28 cellular contexts compared by ENCODE assay signal in genomic region chr21:35406600-35406999, GRCh38.
"Had no signal": no experiment of that assay in that cellular context is flagged by ENCODE, and none has a peak within 500 bp of the region (broad histone marks: within the 10 kb centered on the region; RNA-seq: fewer than 3 reads in every experiment).

No MANE protein-coding gene starts in this region.

- H3K4me1 ChIP-seq: left ventricle myocardium inferior, pancreas, prostate gland, uterus had no signal

- H3K79me2 ChIP-seq: hepatocyte had no signal

- H3K9me3 Mint-ChIP-seq: mesothelial cell of epicardium; naive thymus-derived CD8-positive, alpha-beta T cell; nephron; neural crest cell; stimulated activated memory B cell treated with anti-CD40 and anti-IgM and Interleukin-4, amounts not matched to agents 10 μg/mL and 1 μg/mL and 100 μg/mL, for 72 hours; stimulated activated naive CD8-positive, alpha-beta T cell treated with anti-CD3 and anti-CD28 coated beads, Interleukin-15, amount 100 ng/mL, for 72 hours; type B pancreatic cell had no signal

- DNase-seq: islet precursor cell; left ventricle myocardium inferior; mesendoderm; naive thymus-derived CD8-positive, alpha-beta T cell; nucleus accumbens; pancreas; posterior cingulate gyrus; retina; right cardiac atrium; small intestine; stimulated activated CD4-positive, alpha-beta T cell treated with anti-CD3 and anti-CD28 coated beads, Interleukin-1b, Interleukin-23, amount 100 ng/mL, for 48 hours; stimulated activated CD4-positive, alpha-beta T cell treated with anti-CD3 and anti-CD28 coated beads, Interleukin-2, amount 100 ng/mL, for 48 hours; stimulated activated CD4-positive, alpha-beta T cell treated with anti-CD3 and anti-CD28 coated beads, Interleukin-4, amount 100 ng/mL, for 4 hours; stimulated activated CD8-positive, alpha-beta memory T cell treated with anti-CD3 and anti-CD28 coated beads, Interleukin-4, amount 100 ng/mL, for 48 hours; stimulated activated naive CD4-positive, alpha-beta T cell treated with Interleukin-2 at 50 U/mL for 16 hours; stimulated activated naive CD8-positive, alpha-beta T cell treated with anti-CD3 and anti-CD28 coated beads, Interleukin-15, amount 100 ng/mL, for 72 hours; substantia nigra; uterus had no signal

- H3K4me1 Mint-ChIP-seq: naive thymus-derived CD8-positive, alpha-beta T cell; nephron; stimulated activated naive CD8-positive, alpha-beta T cell treated with anti-CD3 and anti-CD28 coated beads, Interleukin-15, amount 100 ng/mL, for 72 hours had no signal

- H3K4me3 ChIP-seq: hepatocyte, left ventricle myocardium inferior, lung, pancreas, prostate gland, tibial nerve, uterus had no signal

- H2AFZ ChIP-seq: hepatocyte had no signal

- ATAC-seq: naive thymus-derived CD8-positive, alpha-beta T cell; pancreas; right cardiac atrium; sciatic nerve; stimulated activated memory B cell treated with anti-CD40 and anti-IgM and Interleukin-4, amounts not matched to agents 10 μg/mL and 1 μg/mL and 100 μg/mL, for 72 hours; stimulated activated naive CD8-positive, alpha-beta T cell treated with anti-CD3 and anti-CD28 coated beads, Interleukin-15, amount 100 ng/mL, for 72 hours had no signal

- H3K4me2 ChIP-seq: hepatocyte had no signal

- H3K36me3 ChIP-seq: left ventricle myocardium inferior, pancreas, prostate gland, tibial nerve, uterus had no signal

- H3K27ac Mint-ChIP-seq: mesothelial cell of epicardium; nephron; stimulated activated memory B cell treated with anti-CD40 and anti-IgM and Interleukin-4, amounts not matched to agents 10 μg/mL and 1 μg/mL and 100 μg/mL, for 72 hours; stimulated activated naive CD8-positive, alpha-beta T cell treated with anti-CD3 and anti-CD28 coated beads, Interleukin-15, amount 100 ng/mL, for 72 hours; type B pancreatic cell had no signal

- H3K36me3 Mint-ChIP-seq: mesothelial cell of epicardium; naive thymus-derived CD8-positive, alpha-beta T cell; stimulated activated memory B cell treated with anti-CD40 and anti-IgM and Interleukin-4, amounts not matched to agents 10 μg/mL and 1 μg/mL and 100 μg/mL, for 72 hours; type B pancreatic cell had no signal

- H3K9me3 ChIP-seq: left ventricle myocardium inferior, pancreas, prostate gland, tibial nerve, uterus had no signal

- H3K27me3 ChIP-seq: hepatocyte, pancreas, tibial nerve, uterus had no signal

- H3K27ac ChIP-seq: hepatocyte, left ventricle myocardium inferior, pancreas, prostate gland, tibial nerve, uterus had no signal

- H3K4me3 Mint-ChIP-seq: mesothelial cell of epicardium; naive thymus-derived CD8-positive, alpha-beta T cell; nephron; neural crest cell; stimulated activated memory B cell treated with anti-CD40 and anti-IgM and Interleukin-4, amounts not matched to agents 10 μg/mL and 1 μg/mL and 100 μg/mL, for 72 hours; stimulated activated naive CD8-positive, alpha-beta T cell treated with anti-CD3 and anti-CD28 coated beads, Interleukin-15, amount 100 ng/mL, for 72 hours; type B pancreatic cell had no signal
